Comparison of ENCODE assay signal across 1 cellular context in the genomic region with DNA sequence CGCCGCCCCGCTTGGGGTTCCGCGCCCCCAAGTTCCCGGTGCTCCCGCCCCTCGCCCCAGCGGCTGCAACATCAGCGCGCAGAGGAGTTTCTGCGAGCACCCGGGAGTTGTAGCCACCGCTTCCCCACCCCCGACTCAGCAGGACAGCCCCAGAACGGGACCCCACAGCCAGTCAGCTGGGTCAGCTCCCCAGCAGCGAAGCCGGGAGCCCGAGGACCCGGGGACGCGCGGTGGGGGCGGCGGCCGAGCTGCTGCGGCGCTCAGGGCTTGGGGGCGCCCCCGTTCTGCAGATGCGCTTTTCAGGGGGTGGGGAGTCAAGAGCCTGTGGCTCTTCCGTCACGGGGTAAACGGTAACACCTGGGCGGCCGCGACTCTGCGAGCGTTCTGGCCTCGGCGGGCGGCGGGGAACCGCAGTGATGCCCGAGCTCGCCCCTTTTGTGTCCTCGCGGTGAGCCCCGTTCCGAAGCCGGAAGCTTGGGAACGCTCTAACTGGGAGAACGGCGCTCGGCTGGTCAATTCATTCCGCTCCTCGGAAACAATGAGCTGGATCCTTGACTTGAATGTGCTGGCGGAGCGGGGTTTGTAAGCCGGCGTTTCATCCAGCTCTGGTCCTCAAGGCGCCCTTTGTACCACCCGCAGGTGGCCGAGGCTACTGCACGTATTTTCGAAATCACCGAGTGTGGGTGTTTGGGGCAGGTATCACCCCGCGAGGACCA.
TF ChIP-seq lines count a peak whose summit lies in the region.

No MANE protein-coding gene starts in this region.

TF ChIP-seq in HepG2, 621 proteins besides CTCF, POLR2A, EP300 and RAD21 (continued from another document and continues in another):
- TF ChIP-seq, protein P1, sequence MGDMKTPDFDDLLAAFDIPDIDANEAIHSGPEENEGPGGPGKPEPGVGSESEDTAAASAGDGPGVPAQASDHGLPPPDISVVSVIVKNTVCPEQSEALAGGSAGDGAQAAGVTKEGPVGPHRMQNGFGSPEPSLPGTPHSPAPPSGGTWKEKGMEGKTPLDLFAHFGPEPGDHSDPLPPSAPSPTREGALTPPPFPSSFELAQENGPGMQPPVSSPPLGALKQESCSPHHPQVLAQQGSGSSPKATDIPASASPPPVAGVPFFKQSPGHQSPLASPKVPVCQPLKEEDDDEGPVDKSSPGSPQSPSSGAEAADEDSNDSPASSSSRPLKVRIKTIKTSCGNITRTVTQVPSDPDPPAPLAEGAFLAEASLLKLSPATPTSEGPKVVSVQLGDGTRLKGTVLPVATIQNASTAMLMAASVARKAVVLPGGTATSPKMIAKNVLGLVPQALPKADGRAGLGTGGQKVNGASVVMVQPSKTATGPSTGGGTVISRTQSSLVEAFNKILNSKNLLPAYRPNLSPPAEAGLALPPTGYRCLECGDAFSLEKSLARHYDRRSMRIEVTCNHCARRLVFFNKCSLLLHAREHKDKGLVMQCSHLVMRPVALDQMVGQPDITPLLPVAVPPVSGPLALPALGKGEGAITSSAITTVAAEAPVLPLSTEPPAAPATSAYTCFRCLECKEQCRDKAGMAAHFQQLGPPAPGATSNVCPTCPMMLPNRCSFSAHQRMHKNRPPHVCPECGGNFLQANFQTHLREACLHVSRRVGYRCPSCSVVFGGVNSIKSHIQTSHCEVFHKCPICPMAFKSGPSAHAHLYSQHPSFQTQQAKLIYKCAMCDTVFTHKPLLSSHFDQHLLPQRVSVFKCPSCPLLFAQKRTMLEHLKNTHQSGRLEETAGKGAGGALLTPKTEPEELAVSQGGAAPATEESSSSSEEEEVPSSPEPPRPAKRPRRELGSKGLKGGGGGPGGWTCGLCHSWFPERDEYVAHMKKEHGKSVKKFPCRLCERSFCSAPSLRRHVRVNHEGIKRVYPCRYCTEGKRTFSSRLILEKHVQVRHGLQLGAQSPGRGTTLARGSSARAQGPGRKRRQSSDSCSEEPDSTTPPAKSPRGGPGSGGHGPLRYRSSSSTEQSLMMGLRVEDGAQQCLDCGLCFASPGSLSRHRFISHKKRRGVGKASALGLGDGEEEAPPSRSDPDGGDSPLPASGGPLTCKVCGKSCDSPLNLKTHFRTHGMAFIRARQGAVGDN (CRISPR knock-in tag; IDR thresholded peaks at IDR 0.05): peak; percentile 54; the same call in 1 of the 2 replicates
- TF ChIP-seq EZH2 (conservative IDR thresholded peaks at IDR 0.05; ENCODE audit: low read depth, low read length) (peak; percentile 91), HIVEP1 (CRISPR knock-in tag; IDR thresholded peaks at IDR 0.05) (0 out of 2 replicates have a peak, but pooled peaks have one; percentile 23), ZNF790 (CRISPR knock-in tag; IDR thresholded peaks at IDR 0.05; ENCODE audit: borderline replicate concordance) (no peak), ZNF720 (CRISPR knock-in tag; IDR thresholded peaks at IDR 0.05) (no peak), JDP2 (CRISPR knock-in tag; IDR thresholded peaks at IDR 0.05; ENCODE audit: borderline replicate concordance) (no peak), ZNF598 (CRISPR knock-in tag; IDR thresholded peaks at IDR 0.05; ENCODE audit: borderline replicate concordance) (peak; percentile 37; the same call in 1 of the 2 replicates), ZNF547 (CRISPR knock-in tag; IDR thresholded peaks at IDR 0.05) (peak; percentile 55), RXRA (CRISPR knock-in tag; IDR thresholded peaks at IDR 0.05) (peak; percentile 18; the same call in 1 of the 2 replicates), SMAD3 (CRISPR knock-in tag; IDR thresholded peaks at IDR 0.05) (no peak), RBM39 (IDR thresholded peaks at IDR 0.05; ENCODE audit: low read depth, low read length, poor library complexity, severe bottlenecking) (no peak), ZNF441 (CRISPR knock-in tag; IDR thresholded peaks at IDR 0.05; ENCODE audit: borderline replicate concordance) (no peak), ZNF777 (CRISPR knock-in tag; IDR thresholded peaks at IDR 0.05) (peak; percentile 66; the same call in 1 of the 2 replicates), KDM2A (CRISPR knock-in tag; IDR thresholded peaks at IDR 0.05; ENCODE audit: borderline replicate concordance, low read depth) (peak; percentile 28; the same call in 1 of the 2 replicates), ATF7 (IDR thresholded peaks at IDR 0.05) (no peak), ATF7 (CRISPR knock-in tag; IDR thresholded peaks at IDR 0.05) (no peak), KDM5B (CRISPR knock-in tag; IDR thresholded peaks at IDR 0.05; ENCODE audit: borderline replicate concordance) (peak; percentile 22; the same call in 1 of the 2 replicates), MTF2 (CRISPR knock-in tag; IDR thresholded peaks at IDR 0.05; ENCODE audit: borderline replicate concordance) (peak; percentile 75; the same call in 1 of the 2 replicates), ZNF768 (CRISPR knock-in tag; IDR thresholded peaks at IDR 0.05) (0 out of 2 replicates have a peak, but pooled peaks have one; percentile 7), BORCS8-MEF2B (CRISPR knock-in tag; IDR thresholded peaks at IDR 0.05) (0 out of 2 replicates have a peak, but pooled peaks have one; percentile 22), ZMYM4 (CRISPR knock-in tag; IDR thresholded peaks at IDR 0.05) (0 out of 2 replicates have a peak, but pooled peaks have one; percentile 40), MAFF (IDR thresholded peaks at IDR 0.05; ENCODE audit: low read depth, low read length) (no peak), NRL (CRISPR knock-in tag; IDR thresholded peaks at IDR 0.05; ENCODE audit: borderline replicate concordance) (peak; percentile 80), SMYD3 (CRISPR knock-in tag; IDR thresholded peaks at IDR 0.05) (0 out of 2 replicates have a peak, but pooled peaks have one; percentile 35)
- TF ChIP-seq, protein P2, sequence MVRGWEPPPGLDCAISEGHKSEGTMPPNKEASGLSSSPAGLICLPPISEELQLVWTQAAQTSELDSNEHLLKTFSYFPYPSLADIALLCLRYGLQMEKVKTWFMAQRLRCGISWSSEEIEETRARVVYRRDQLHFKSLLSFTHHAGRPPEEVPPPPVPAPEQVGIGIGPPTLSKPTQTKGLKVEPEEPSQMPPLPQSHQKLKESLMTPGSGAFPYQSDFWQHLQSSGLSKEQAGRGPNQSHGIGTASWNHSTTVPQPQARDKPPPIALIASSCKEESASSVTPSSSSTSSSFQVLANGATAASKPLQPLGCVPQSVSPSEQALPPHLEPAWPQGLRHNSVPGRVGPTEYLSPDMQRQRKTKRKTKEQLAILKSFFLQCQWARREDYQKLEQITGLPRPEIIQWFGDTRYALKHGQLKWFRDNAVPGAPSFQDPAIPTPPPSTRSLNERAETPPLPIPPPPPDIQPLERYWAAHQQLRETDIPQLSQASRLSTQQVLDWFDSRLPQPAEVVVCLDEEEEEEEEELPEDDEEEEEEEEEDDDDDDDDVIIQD (CRISPR knock-in tag; IDR thresholded peaks at IDR 0.05; ENCODE audit: low read depth): no peak
- TF ChIP-seq, protein P3, sequence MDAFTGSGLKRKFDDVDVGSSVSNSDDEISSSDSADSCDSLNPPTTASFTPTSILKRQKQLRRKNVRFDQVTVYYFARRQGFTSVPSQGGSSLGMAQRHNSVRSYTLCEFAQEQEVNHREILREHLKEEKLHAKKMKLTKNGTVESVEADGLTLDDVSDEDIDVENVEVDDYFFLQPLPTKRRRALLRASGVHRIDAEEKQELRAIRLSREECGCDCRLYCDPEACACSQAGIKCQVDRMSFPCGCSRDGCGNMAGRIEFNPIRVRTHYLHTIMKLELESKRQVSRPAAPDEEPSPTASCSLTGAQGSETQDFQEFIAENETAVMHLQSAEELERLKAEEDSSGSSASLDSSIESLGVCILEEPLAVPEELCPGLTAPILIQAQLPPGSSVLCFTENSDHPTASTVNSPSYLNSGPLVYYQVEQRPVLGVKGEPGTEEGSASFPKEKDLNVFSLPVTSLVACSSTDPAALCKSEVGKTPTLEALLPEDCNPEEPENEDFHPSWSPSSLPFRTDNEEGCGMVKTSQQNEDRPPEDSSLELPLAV (CRISPR knock-in tag; conservative IDR thresholded peaks at IDR 0.05; ENCODE audit: low read depth): no peak
- TF ChIP-seq, protein P4, sequence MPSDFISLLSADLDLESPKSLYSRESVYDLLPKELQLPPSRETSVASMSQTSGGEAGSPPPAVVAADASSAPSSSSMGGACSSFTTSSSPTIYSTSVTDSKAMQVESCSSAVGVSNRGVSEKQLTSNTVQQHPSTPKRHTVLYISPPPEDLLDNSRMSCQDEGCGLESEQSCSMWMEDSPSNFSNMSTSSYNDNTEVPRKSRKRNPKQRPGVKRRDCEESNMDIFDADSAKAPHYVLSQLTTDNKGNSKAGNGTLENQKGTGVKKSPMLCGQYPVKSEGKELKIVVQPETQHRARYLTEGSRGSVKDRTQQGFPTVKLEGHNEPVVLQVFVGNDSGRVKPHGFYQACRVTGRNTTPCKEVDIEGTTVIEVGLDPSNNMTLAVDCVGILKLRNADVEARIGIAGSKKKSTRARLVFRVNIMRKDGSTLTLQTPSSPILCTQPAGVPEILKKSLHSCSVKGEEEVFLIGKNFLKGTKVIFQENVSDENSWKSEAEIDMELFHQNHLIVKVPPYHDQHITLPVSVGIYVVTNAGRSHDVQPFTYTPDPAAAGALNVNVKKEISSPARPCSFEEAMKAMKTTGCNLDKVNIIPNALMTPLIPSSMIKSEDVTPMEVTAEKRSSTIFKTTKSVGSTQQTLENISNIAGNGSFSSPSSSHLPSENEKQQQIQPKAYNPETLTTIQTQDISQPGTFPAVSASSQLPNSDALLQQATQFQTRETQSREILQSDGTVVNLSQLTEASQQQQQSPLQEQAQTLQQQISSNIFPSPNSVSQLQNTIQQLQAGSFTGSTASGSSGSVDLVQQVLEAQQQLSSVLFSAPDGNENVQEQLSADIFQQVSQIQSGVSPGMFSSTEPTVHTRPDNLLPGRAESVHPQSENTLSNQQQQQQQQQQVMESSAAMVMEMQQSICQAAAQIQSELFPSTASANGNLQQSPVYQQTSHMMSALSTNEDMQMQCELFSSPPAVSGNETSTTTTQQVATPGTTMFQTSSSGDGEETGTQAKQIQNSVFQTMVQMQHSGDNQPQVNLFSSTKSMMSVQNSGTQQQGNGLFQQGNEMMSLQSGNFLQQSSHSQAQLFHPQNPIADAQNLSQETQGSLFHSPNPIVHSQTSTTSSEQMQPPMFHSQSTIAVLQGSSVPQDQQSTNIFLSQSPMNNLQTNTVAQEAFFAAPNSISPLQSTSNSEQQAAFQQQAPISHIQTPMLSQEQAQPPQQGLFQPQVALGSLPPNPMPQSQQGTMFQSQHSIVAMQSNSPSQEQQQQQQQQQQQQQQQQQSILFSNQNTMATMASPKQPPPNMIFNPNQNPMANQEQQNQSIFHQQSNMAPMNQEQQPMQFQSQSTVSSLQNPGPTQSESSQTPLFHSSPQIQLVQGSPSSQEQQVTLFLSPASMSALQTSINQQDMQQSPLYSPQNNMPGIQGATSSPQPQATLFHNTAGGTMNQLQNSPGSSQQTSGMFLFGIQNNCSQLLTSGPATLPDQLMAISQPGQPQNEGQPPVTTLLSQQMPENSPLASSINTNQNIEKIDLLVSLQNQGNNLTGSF (CRISPR knock-in tag; IDR thresholded peaks at IDR 0.05): no peak
- TF ChIP-seq, protein P5, sequence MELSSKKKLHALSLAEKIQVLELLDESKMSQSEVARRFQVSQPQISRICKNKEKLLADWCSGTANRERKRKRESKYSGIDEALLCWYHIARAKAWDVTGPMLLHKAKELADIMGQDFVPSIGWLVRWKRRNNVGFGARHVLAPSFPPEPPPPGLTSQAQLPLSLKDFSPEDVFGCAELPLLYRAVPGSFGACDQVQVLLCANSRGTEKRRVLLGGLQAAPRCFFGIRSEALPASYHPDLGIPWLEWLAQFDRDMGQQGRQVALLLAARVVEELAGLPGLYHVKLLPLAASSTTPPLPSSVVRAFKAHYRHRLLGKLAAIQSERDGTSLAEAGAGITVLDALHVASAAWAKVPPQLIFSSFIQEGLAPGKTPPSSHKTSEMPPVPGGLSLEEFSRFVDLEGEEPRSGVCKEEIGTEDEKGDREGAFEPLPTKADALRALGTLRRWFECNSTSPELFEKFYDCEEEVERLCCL (CRISPR knock-in tag; IDR thresholded peaks at IDR 0.05; ENCODE audit: borderline replicate concordance): no peak
- TF ChIP-seq, protein P6, sequence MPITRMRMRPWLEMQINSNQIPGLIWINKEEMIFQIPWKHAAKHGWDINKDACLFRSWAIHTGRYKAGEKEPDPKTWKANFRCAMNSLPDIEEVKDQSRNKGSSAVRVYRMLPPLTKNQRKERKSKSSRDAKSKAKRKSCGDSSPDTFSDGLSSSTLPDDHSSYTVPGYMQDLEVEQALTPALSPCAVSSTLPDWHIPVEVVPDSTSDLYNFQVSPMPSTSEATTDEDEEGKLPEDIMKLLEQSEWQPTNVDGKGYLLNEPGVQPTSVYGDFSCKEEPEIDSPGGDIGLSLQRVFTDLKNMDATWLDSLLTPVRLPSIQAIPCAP (CRISPR knock-in tag; IDR thresholded peaks at IDR 0.05; ENCODE audit: low read depth): no peak
